In the genomic region with DNA sequence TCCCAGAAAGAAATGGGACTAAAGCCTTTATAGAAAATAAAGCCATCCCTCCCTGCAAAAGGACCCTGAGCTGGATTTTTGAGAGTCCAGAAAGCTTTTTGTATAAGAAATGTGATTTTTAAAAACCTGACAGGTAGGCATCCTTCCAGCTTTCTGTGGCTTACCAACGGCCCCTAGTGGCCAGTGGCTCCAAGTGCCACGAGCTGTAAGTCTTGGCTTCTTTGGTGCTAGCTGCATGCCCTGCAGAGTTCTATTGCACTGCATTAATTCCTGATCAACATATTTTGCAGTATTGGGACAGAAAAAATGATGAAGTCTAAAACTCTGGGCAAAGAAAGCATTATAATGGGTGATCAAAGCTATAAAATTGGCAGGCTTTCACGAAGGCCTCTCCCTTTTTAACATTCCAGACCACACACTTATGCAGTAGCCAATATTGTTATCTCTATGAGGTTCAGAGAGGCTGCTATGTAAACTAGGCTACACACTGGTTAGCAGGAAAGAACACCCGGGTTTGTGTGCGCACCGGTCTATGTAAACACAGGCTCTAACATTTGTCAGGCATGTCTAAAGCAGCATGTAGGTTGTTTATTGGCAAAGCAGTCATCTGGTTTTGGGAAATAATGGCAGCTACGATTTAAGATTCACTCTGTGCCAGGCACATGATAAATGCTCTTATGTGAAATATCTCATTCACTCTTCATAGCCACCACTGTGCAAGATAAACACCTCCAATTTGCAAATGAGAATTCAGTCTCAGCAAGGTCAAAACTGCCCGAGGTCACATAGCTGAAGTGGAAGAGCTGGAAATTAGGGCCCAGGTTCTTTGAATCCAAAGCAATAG, we compare ENCODE assay signal across 8 cellular contexts.
A peak's percentile ranks its signal among the peaks of the same experiment; 100 is the strongest.
DNase-seq lines count a peak whose midpoint lies in the region; ATAC-seq and TF ChIP-seq lines count a peak whose summit lies in the region.

No MANE protein-coding gene starts in this region.

- no peak overlapping the region for H2AFZ ChIP-seq in parathyroid adenoma

- no peaks in the 10 kb centered on the region for H3K9me3 ChIP-seq in parathyroid adenoma (ENCODE audit: control insufficient read depth, low read length)

- H3K36me3 ChIP-seq in parathyroid adenoma (ENCODE audit: control insufficient read depth, insufficient read depth, low read length): no peaks in the 10 kb centered on the region

- H3K4me3 ChIP-seq in LNCaP clone FGC (ENCODE audit: low read depth, low read length): no peak overlapping the region
- no peak overlapping the region for H3K4me3 ChIP-seq in fibroblast of mammary gland (ENCODE audit: control insufficient read depth, low read depth, low read length)
- H3K4me3 ChIP-seq in parathyroid adenoma (ENCODE audit: low read depth, low read length): no peak overlapping the region

- TF ChIP-seq CTCF in LNCaP clone FGC (IDR thresholded peaks at IDR 0.05; ENCODE audit: control insufficient read depth, extremely low read depth, insufficient read depth) (peak; percentile 96), VCaP (conservative IDR thresholded peaks at IDR 0.05) (peak; percentile 93), fibroblast of mammary gland (conservative IDR thresholded peaks at IDR 0.05; ENCODE audit: control insufficient read depth, insufficient read depth, low read depth, low read length) (peak; percentile 76), parathyroid adenoma (IDR thresholded peaks at IDR 0.05) (peak; percentile 90)

- ATAC-seq in GM21825 (IDR thresholded peaks at IDR 0.05; ENCODE audit: unreplicated experiment): peak; percentile 79

- no peaks in the 10 kb centered on the region for H3K27me3 ChIP-seq in parathyroid adenoma (ENCODE audit: control insufficient read depth, insufficient read depth, low read length)

- peak; percentile 5 for DNase-seq in activated naive CD4-positive, alpha-beta T cell treated with Interleukin-2 at 50 U/mL for 16 hours
- no peak for DNase-seq in activated naive CD4-positive, alpha-beta T cell (lab: John Stamatoyannopoulos, UW)
- DNase-seq in LNCaP clone FGC (ENCODE audit: low read depth) (no peak), fibroblast of mammary gland (ENCODE audit: low read depth) (peak; percentile 26)
- no peak for DNase-seq in stimulated activated naive CD4-positive, alpha-beta T cell (lab: John Stamatoyannopoulos, UW)

- no peak overlapping the region for H3K9ac ChIP-seq in parathyroid adenoma

- H3K4me1 ChIP-seq in parathyroid adenoma: no peaks in the 10 kb centered on the region

- no peak overlapping the region for H3K4me2 ChIP-seq in parathyroid adenoma (ENCODE audit: low read length)

- no peaks in the 10 kb centered on the region for H3K79me2 ChIP-seq in parathyroid adenoma

- H3K27ac ChIP-seq in VCaP (peak overlapping the region; percentile 54), parathyroid adenoma (no peak overlapping the region)

Comparison
In these comparisons a context has a peak if more than half of its experiments do, and no peak if none do; other contexts are left out.
1. DNase-seq: peak in activated naive CD4-positive, alpha-beta T cell treated with Interleukin-2 at 50 U/mL for 16 hours (single experiment) and fibroblast of mammary gland (single experiment); none in activated naive CD4-positive, alpha-beta T cell (0 of 4), LNCaP clone FGC (single experiment) and stimulated activated naive CD4-positive, alpha-beta T cell (0 of 6).
2. Peak in every context shown above with its lines, with median percentiles within 50 percentile points of each other: CTCF ChIP-seq.